Comparison of ENCODE assay signal across 1 cellular context in the genomic region with DNA sequence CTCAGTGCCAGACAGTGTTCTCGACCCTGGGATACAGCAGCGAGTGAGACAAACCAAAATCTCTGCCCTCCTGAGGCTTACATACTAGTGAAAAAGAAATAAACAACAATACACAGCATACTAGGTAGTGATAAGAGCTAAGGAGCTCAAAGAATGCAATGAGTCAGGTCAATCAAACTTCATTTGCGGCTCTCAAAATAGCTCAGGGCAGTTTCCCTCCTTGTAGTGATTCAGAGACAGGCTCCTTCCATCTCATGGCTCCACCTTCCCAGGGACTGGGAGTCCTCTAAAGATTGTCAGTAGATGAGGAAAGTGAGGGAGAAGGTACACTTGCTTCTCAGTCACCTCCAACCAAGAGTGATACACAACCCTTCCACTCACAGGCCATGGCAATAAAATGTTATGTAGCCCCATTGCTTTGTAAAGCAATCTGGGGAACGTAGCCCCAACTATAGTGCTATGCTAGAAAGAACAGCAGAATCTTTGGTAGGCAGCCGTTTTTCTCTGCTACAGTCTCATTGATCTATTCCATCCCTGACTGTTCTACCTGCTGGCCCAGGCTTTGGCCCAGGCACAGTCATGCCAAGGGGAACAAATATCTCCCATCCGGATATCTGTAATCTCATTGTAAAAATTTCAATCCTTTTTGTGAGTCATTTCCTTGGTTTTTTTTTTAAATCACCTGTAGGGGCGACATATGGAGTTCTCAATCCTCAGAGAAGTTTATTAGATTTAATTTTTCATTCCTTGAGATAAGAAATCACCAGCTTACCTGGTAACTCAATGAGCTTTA.
A peak's percentile ranks its signal among the peaks of the same experiment; 100 is the strongest.
TF ChIP-seq lines count a peak whose summit lies in the region.

No MANE protein-coding gene starts in this region.

TF ChIP-seq in SK-N-SH, 30 proteins besides CTCF, POLR2A, EP300 and RAD21 (continued from another document):
- no peak for TF ChIP-seq SMC3 (IDR thresholded peaks at IDR 0.05; ENCODE audit: low read depth, low read length)
- TF ChIP-seq, protein P1, sequence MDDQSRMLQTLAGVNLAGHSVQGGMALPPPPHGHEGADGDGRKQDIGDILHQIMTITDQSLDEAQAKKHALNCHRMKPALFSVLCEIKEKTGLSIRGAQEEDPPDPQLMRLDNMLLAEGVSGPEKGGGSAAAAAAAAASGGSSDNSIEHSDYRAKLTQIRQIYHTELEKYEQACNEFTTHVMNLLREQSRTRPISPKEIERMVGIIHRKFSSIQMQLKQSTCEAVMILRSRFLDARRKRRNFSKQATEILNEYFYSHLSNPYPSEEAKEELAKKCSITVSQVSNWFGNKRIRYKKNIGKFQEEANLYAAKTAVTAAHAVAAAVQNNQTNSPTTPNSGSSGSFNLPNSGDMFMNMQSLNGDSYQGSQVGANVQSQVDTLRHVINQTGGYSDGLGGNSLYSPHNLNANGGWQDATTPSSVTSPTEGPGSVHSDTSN (IDR thresholded peaks at IDR 0.05): peak; percentile 40
